ENCODE assay signal across 1 cellular context in the genomic region with DNA sequence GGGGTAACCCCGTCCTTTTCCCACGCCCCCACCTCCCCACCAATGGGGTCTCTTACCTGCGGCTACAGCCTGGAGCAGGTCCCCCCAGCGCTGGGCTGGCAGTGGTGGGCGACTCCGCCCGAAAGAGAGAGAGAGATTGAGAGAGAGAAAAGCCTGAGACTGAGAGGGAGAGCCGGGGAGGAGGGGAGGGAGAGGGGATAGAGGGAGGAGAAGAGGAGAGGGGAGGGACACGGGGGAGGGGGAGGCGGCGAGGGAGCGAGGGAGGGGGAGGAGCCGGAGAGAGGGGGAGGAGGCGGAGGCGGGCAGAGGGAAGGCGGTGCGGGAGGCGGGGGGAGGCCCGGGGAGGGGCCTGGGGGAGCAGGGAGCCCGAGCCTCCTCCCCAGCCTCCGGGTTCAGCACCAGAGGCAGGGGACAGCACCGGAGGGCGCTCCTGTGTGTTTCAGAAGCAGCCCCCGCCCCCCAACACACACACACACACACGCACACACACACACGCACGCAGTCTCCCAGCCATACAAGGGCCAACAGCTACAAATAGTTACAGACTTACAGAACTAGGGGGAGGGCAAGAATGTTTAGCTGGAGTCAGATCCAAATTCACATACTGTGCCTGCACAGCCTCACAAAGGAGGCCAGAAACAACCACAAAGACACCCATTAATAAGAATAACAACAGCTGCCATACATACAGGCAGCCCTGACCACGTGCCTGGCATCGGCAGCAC.
TF ChIP-seq lines count a peak whose summit lies in the region.

A gene with protein sequence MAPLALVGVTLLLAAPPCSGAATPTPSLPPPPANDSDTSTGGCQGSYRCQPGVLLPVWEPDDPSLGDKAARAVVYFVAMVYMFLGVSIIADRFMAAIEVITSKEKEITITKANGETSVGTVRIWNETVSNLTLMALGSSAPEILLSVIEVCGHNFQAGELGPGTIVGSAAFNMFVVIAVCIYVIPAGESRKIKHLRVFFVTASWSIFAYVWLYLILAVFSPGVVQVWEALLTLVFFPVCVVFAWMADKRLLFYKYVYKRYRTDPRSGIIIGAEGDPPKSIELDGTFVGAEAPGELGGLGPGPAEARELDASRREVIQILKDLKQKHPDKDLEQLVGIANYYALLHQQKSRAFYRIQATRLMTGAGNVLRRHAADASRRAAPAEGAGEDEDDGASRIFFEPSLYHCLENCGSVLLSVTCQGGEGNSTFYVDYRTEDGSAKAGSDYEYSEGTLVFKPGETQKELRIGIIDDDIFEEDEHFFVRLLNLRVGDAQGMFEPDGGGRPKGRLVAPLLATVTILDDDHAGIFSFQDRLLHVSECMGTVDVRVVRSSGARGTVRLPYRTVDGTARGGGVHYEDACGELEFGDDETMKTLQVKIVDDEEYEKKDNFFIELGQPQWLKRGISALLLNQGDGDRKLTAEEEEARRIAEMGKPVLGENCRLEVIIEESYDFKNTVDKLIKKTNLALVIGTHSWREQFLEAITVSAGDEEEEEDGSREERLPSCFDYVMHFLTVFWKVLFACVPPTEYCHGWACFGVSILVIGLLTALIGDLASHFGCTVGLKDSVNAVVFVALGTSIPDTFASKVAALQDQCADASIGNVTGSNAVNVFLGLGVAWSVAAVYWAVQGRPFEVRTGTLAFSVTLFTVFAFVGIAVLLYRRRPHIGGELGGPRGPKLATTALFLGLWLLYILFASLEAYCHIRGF (minus strand): TSS at position 161 of the 725 bp plus-strand sequence. CDS start 5,490 bp downstream, outside the sequence.

TF ChIP-seq in K562, 482 proteins besides CTCF, POLR2A, EP300 and RAD21 (continued from another document and continues in another):
- TF ChIP-seq, protein P1, sequence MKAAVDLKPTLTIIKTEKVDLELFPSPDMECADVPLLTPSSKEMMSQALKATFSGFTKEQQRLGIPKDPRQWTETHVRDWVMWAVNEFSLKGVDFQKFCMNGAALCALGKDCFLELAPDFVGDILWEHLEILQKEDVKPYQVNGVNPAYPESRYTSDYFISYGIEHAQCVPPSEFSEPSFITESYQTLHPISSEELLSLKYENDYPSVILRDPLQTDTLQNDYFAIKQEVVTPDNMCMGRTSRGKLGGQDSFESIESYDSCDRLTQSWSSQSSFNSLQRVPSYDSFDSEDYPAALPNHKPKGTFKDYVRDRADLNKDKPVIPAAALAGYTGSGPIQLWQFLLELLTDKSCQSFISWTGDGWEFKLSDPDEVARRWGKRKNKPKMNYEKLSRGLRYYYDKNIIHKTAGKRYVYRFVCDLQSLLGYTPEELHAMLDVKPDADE (conservative IDR thresholded peaks at IDR 0.05; ENCODE audit: control insufficient read depth, low read depth, low read length) = peak; percentile 69; the same call in 1 of the 2 replicates
- TF ChIP-seq POLR3A (IDR thresholded peaks at IDR 0.05; ENCODE audit: borderline replicate concordance, extremely low read depth, insufficient read depth, insufficient read length) (no peak), MXI1 (IDR thresholded peaks at IDR 0.05; ENCODE audit: low read depth, low read length) (0 out of 2 replicates have a peak, but pooled peaks have one; percentile 13), PHB2 (IDR thresholded peaks at IDR 0.05; ENCODE audit: low read depth) (no peak), SMAD3 (CRISPR knock-in tag; conservative IDR thresholded peaks at IDR 0.05) (no peak), ZNF316 (IDR thresholded peaks at IDR 0.05) (no peak), ZNF239 (CRISPR knock-in tag; IDR thresholded peaks at IDR 0.05) (no peak), NR2C1 (IDR thresholded peaks at IDR 0.05) (no peak), NR2C1 (tag; IDR thresholded peaks at IDR 0.05) (no peak), FOXK2 (conservative IDR thresholded peaks at IDR 0.05 in 1 of 2, IDR thresholded peaks at IDR 0.05 in 1 of 2; ENCODE audit: low read depth in 2 of 2) (peak in 1 of 2 experiments; percentile 51; a peak in 2 of 4 replicates), HDAC1 (IDR thresholded peaks at IDR 0.05) (peak in 1 of 2 experiments; percentile 93; a peak in 2 of 4 replicates), ZNF212 (CRISPR knock-in tag; IDR thresholded peaks at IDR 0.05) (no peak), CTCFL (IDR thresholded peaks at IDR 0.05; ENCODE audit: borderline replicate concordance, insufficient read depth, low read depth, low read length, poor library complexity, severe bottlenecking) (no peak), MBD2 (IDR thresholded peaks at IDR 0.05; ENCODE audit: borderline replicate concordance, low read depth) (no peak), POLR2G (IDR thresholded peaks at IDR 0.05; ENCODE audit: low read depth, low read length) (no peak), NR1H2 (CRISPR knock-in tag; IDR thresholded peaks at IDR 0.05) (no peak), TEAD1 (CRISPR knock-in tag; IDR thresholded peaks at IDR 0.05) (peak in 1 of 2 experiments; percentile 84; a peak in 1 of 4 replicates)
- TF ChIP-seq, protein P2, sequence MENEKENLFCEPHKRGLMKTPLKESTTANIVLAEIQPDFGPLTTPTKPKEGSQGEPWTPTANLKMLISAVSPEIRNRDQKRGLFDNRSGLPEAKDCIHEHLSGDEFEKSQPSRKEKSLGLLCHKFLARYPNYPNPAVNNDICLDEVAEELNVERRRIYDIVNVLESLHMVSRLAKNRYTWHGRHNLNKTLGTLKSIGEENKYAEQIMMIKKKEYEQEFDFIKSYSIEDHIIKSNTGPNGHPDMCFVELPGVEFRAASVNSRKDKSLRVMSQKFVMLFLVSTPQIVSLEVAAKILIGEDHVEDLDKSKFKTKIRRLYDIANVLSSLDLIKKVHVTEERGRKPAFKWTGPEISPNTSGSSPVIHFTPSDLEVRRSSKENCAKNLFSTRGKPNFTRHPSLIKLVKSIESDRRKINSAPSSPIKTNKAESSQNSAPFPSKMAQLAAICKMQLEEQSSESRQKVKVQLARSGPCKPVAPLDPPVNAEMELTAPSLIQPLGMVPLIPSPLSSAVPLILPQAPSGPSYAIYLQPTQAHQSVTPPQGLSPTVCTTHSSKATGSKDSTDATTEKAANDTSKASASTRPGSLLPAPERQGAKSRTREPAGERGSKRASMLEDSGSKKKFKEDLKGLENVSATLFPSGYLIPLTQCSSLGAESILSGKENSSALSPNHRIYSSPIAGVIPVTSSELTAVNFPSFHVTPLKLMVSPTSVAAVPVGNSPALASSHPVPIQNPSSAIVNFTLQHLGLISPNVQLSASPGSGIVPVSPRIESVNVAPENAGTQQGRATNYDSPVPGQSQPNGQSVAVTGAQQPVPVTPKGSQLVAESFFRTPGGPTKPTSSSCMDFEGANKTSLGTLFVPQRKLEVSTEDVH (IDR thresholded peaks at IDR 0.05; ENCODE audit: low read depth, partially characterized antibody) = peak; percentile 35
- TF ChIP-seq, protein P3, sequence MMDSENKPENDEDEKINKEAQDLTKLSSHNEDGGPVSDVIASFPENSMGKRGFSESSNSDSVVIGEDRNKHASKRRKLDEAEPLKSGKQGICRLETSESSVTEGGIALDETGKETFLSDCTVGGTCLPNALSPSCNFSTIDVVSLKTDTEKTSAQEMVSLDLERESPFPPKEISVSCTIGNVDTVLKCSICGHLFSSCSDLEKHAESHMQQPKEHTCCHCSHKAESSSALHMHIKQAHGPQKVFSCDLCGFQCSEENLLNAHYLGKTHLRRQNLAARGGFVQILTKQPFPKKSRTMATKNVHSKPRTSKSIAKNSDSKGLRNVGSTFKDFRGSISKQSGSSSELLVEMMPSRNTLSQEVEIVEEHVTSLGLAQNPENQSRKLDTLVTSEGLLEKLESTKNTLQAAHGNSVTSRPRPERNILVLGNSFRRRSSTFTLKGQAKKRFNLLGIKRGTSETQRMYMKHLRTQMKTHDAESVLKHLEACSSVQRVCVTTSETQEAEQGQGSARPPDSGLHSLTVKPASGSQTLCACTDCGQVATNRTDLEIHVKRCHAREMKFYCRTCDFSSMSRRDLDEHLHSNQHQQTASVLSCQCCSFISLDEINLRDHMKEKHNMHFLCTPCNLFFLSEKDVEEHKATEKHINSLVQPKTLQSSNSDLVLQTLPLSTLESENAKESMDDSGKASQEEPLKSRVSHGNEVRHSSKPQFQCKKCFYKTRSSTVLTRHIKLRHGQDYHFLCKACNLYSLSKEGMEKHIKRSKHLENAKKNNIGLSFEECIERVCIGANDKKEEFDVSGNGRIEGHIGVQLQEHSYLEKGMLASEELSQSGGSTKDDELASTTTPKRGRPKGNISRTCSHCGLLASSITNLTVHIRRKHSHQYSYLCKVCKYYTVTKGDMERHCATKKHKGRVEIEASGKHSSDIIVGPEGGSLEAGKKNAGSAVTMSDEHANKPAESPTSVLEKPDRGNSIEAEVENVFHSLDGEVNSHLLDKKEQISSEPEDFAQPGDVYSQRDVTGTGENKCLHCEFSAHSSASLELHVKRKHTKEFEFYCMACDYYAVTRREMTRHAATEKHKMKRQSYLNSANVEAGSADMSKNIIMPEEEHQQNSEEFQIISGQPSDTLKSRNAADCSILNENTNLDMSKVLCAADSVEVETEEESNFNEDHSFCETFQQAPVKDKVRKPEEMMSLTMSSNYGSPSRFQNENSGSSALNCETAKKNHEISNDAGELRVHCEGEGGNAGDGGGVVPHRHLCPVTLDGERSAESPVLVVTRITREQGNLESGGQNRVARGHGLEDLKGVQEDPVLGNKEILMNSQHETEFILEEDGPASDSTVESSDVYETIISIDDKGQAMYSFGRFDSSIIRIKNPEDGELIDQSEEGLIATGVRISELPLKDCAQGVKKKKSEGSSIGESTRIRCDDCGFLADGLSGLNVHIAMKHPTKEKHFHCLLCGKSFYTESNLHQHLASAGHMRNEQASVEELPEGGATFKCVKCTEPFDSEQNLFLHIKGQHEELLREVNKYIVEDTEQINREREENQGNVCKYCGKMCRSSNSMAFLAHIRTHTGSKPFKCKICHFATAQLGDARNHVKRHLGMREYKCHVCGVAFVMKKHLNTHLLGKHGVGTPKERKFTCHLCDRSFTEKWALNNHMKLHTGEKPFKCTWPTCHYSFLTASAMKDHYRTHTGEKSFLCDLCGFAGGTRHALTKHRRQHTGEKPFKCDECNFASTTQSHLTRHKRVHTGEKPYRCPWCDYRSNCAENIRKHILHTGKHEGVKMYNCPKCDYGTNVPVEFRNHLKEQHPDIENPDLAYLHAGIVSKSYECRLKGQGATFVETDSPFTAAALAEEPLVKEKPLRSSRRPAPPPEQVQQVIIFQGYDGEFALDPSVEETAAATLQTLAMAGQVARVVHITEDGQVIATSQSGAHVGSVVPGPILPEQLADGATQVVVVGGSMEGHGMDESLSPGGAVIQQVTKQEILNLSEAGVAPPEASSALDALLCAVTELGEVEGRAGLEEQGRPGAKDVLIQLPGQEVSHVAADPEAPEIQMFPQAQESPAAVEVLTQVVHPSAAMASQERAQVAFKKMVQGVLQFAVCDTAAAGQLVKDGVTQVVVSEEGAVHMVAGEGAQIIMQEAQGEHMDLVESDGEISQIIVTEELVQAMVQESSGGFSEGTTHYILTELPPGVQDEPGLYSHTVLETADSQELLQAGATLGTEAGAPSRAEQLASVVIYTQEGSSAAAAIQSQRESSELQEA (IDR thresholded peaks at IDR 0.05; ENCODE audit: low read depth) = no peak
- TF ChIP-seq, protein P4, sequence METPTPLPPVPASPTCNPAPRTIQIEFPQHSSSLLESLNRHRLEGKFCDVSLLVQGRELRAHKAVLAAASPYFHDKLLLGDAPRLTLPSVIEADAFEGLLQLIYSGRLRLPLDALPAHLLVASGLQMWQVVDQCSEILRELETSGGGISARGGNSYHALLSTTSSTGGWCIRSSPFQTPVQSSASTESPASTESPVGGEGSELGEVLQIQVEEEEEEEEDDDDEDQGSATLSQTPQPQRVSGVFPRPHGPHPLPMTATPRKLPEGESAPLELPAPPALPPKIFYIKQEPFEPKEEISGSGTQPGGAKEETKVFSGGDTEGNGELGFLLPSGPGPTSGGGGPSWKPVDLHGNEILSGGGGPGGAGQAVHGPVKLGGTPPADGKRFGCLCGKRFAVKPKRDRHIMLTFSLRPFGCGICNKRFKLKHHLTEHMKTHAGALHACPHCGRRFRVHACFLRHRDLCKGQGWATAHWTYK (CRISPR knock-in tag; IDR thresholded peaks at IDR 0.05) = no peak
- TF ChIP-seq, protein P5, sequence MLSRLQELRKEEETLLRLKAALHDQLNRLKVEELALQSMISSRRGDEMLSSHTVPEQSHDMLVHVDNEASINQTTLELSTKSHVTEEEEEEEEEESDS (CRISPR knock-in tag; IDR thresholded peaks at IDR 0.05) = no peak
- TF ChIP-seq, protein P6, sequence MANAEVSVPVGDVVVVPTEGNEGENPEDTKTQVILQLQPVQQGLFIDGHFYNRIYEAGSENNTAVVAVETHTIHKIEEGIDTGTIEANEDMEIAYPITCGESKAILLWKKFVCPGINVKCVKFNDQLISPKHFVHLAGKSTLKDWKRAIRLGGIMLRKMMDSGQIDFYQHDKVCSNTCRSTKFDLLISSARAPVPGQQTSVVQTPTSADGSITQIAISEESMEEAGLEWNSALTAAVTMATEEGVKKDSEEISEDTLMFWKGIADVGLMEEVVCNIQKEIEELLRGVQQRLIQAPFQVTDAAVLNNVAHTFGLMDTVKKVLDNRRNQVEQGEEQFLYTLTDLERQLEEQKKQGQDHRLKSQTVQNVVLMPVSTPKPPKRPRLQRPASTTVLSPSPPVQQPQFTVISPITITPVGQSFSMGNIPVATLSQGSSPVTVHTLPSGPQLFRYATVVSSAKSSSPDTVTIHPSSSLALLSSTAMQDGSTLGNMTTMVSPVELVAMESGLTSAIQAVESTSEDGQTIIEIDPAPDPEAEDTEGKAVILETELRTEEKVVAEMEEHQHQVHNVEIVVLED (CRISPR knock-in tag; IDR thresholded peaks at IDR 0.05) = no peak
- TF ChIP-seq, protein P7, sequence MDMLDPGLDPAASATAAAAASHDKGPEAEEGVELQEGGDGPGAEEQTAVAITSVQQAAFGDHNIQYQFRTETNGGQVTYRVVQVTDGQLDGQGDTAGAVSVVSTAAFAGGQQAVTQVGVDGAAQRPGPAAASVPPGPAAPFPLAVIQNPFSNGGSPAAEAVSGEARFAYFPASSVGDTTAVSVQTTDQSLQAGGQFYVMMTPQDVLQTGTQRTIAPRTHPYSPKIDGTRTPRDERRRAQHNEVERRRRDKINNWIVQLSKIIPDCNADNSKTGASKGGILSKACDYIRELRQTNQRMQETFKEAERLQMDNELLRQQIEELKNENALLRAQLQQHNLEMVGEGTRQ (CRISPR knock-in tag; IDR thresholded peaks at IDR 0.05) = no peak
